In genomic region chr17:17561408-17562144, GRCh38 we compare ENCODE assay signal across 12 cellular contexts. TPM values are rescaled to one million over a fixed set of nuclear protein-coding genes. Genes with fewer than 3 reads are reported as not detected.
DNase-seq lines count a peak whose midpoint lies in the region; ATAC-seq and TF ChIP-seq lines count a peak whose summit lies in the region.
"Had no signal": no experiment of that assay in that cellular context is flagged by ENCODE, and none has a peak within 500 bp of the region (broad histone marks: within the 10 kb centered on the region; RNA-seq: fewer than 3 reads in every experiment).

No MANE protein-coding gene starts in this region.

- no peaks in the 10 kb centered on the region for H3K9me3 ChIP-seq in right cardiac atrium (ENCODE audit: control insufficient read depth, low read length)

- H3K27ac Mint-ChIP-seq in T-helper 2 cell treated with Interferon-gamma antibody and Interleukin-4, amounts not matched to agents 5 μg/mL and 100 μg/mL, for 36 hours: no peak overlapping the region
- H3K27ac Mint-ChIP-seq: CD4-positive, CD25-positive, alpha-beta regulatory T cell; stimulated activated memory B cell treated with anti-CD40 and anti-IgM and Interleukin-4, amounts not matched to agents 10 μg/mL and 1 μg/mL and 100 μg/mL, for 72 hours had no signal

- WGBS in right cardiac atrium: 66% methylated on average over 30 of the region's 30 CpGs

- peaks cover 13% of the 10 kb centered on the region for H3K4me1 ChIP-seq in right cardiac atrium (ENCODE audit: control insufficient read depth, insufficient read depth, low read length)

- no peaks in the 10 kb centered on the region for H3K27me3 Mint-ChIP-seq in T-helper 2 cell treated with Interferon-gamma antibody and Interleukin-4, amounts not matched to agents 5 μg/mL and 100 μg/mL, for 36 hours (ENCODE audit: low read depth)
- H3K27me3 Mint-ChIP-seq: CD4-positive, CD25-positive, alpha-beta regulatory T cell; stimulated activated memory B cell treated with anti-CD40 and anti-IgM and Interleukin-4, amounts not matched to agents 10 μg/mL and 1 μg/mL and 100 μg/mL, for 72 hours had no signal

- H3K27ac ChIP-seq in VCaP (peak overlapping the region; percentile 89), right cardiac atrium (ENCODE audit: low read length) (peak overlapping the region; percentile 64)

- no peak for TF ChIP-seq CTCF in VCaP (conservative IDR thresholded peaks at IDR 0.05)

- H3K4me3 ChIP-seq in right cardiac atrium (ENCODE audit: low read length): no peak overlapping the region

- DNase-seq in CD1c-positive myeloid dendritic cell (ENCODE audit: extremely low spot score) (peak; percentile 38), right cardiac atrium (peak; percentile 76 to 87 (median 87)), posterior vena cava (ENCODE audit: low spot score) (peak; percentile 92), NCI-H446 (lab: John Stamatoyannopoulos, UW) (no peak), midbrain (lab: John Stamatoyannopoulos, UW) (no peak), OCI-M2 (lab: John Stamatoyannopoulos, UW; ENCODE audit: unreplicated experiment) (no peak)
- no peak for DNase-seq in T-helper 2 cell treated with Interferon-gamma antibody and Interleukin-4, amounts not matched to agents 5 μg/mL and 100 μg/mL, for 36 hours (ENCODE audit: low spot score)
- DNase-seq: activated CD4-positive, alpha-beta T cell treated with anti-CD3 and anti-CD28 coated beads, Interleukin-2, amount 50 U/mL, for 48 hours; CD4-positive, CD25-positive, alpha-beta regulatory T cell; NCI-H1105 treated with DMSO at 0.1 percent for 48 hours had no signal

- no peaks in the 10 kb centered on the region for H3K9me3 Mint-ChIP-seq in T-helper 2 cell treated with Interferon-gamma antibody and Interleukin-4, amounts not matched to agents 5 μg/mL and 100 μg/mL, for 36 hours
- H3K9me3 Mint-ChIP-seq: CD4-positive, CD25-positive, alpha-beta regulatory T cell; stimulated activated memory B cell treated with anti-CD40 and anti-IgM and Interleukin-4, amounts not matched to agents 10 μg/mL and 1 μg/mL and 100 μg/mL, for 72 hours had no signal

- no peaks in the 10 kb centered on the region for H3K4me1 Mint-ChIP-seq in T-helper 2 cell treated with Interferon-gamma antibody and Interleukin-4, amounts not matched to agents 5 μg/mL and 100 μg/mL, for 36 hours (ENCODE audit: low read depth)
- H3K4me1 Mint-ChIP-seq: CD4-positive, CD25-positive, alpha-beta regulatory T cell had no signal

- ATAC-seq in right cardiac atrium: peak; percentile 50 to 78
- ATAC-seq: stimulated activated memory B cell treated with anti-CD40 and anti-IgM and Interleukin-4, amounts not matched to agents 10 μg/mL and 1 μg/mL and 100 μg/mL, for 72 hours had no signal

- H3K4me3 Mint-ChIP-seq in T-helper 2 cell treated with Interferon-gamma antibody and Interleukin-4, amounts not matched to agents 5 μg/mL and 100 μg/mL, for 36 hours: no peak overlapping the region
- H3K4me3 Mint-ChIP-seq: CD4-positive, CD25-positive, alpha-beta regulatory T cell; stimulated activated memory B cell treated with anti-CD40 and anti-IgM and Interleukin-4, amounts not matched to agents 10 μg/mL and 1 μg/mL and 100 μg/mL, for 72 hours had no signal

- H3K27me3 ChIP-seq in right cardiac atrium (ENCODE audit: control insufficient read depth, insufficient read depth): no peaks in the 10 kb centered on the region

- intact Hi-C loops in right cardiac atrium (cut with DNase I) (no loop called here), posterior vena cava (cut with DNase I) (no loop called here)

- no peaks in the 10 kb centered on the region for H3K36me3 Mint-ChIP-seq in T-helper 2 cell treated with Interferon-gamma antibody and Interleukin-4, amounts not matched to agents 5 μg/mL and 100 μg/mL, for 36 hours (ENCODE audit: low read depth)
- H3K36me3 Mint-ChIP-seq: CD4-positive, CD25-positive, alpha-beta regulatory T cell; stimulated activated memory B cell treated with anti-CD40 and anti-IgM and Interleukin-4, amounts not matched to agents 10 μg/mL and 1 μg/mL and 100 μg/mL, for 72 hours had no signal

RNA-seq across cellular contexts. Expression of gene PEMT, which starts 29.9 kb away (rescaled TPM):
- total RNA-seq in right cardiac atrium (10 to 100 TPM; 18.4 to 28.5 (median 19.3) TPM), posterior vena cava (10 to 100 TPM; 25.6 to 26.0 TPM)
- 28.0 TPM for polyA plus RNA-seq in right cardiac atrium

Comparison
In these comparisons a context has a peak if more than half of its experiments do, and no peak if none do; other contexts are left out.
1. DNase-seq: peak in CD1c-positive myeloid dendritic cell (single experiment), right cardiac atrium (3 of 3) and posterior vena cava (single experiment); none in NCI-H446 (0 of 2), midbrain (single experiment), T-helper 2 cell treated with Interferon-gamma antibody and Interleukin-4, amounts not matched to agents 5 μg/mL and 100 μg/mL, for 36 hours (single experiment) and OCI-M2 (single experiment).